Comparison of ENCODE assay signal across 8 cellular contexts in the genomic region with DNA sequence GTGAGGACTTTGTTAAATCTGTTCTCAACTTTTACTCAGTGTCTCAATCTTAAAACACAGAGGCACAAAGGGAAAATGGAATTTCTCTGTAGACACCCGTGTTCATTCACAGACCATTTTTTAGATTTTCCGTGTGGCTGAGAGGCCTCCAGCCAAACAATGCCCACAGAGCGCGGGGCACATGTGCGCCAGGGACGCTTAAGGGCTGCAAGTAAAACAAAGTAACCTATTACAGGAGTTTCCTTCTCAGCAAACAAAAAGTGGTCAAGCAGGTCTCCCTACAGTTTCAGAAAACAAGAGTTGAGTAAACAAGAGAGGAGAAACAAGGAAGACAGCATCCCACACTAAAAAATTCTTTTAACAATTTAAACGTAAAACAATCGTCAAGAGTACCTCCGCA.
A peak's percentile ranks its signal among the peaks of the same experiment; 100 is the strongest.
DNase-seq lines count a peak whose midpoint lies in the region; TF ChIP-seq lines count a peak whose summit lies in the region.

No MANE protein-coding gene starts in this region.

- DNase-seq in SHP77 (lab: John Stamatoyannopoulos, UW) (peak; percentile 37 to 40), SHP77 treated with DMSO at 0.1 percent for 48 hours (lab: John Stamatoyannopoulos, UW) (no peak), NCI-H1417 treated with DMSO at 0.1 percent for 48 hours (lab: John Stamatoyannopoulos, UW) (peak; percentile 50), spleen (no peak), occipital lobe (lab: John Stamatoyannopoulos, UW) (no peak), cerebellar nuclear complex (lab: John Stamatoyannopoulos, UW) (no peak)

- H3K4me3 ChIP-seq in iPS-18c (ENCODE audit: insufficient read depth, low read depth, low read length) (peak overlapping the region; percentile 71), spleen (peak overlapping the region; percentile 10 to 82 (median 52))

- TF ChIP-seq POLR2A in spleen (IDR thresholded peaks at IDR 0.05) = no peak

- peaks cover 0 to 15% (median 0%) of the 10 kb centered on the region in 7 donors for H3K27me3 ChIP-seq in spleen (replicated peaks in 1 of 7)

- 24 to 34% (median 25%) methylated on average over 9 of the region's 9 CpGs for WGBS in spleen, 5 donors

- TF ChIP-seq CTCF in spleen (IDR thresholded peaks at IDR 0.05 in 8 of 11, conservative IDR thresholded peaks at IDR 0.05 in 3 of 11) = no peak

- H3K4me1 Mint-ChIP-seq in activated naive CD8-positive, alpha-beta T cell (ENCODE audit: low read depth) = peaks cover 28% of the 10 kb centered on the region

- peaks cover 7% of the 10 kb centered on the region for H3K36me3 Mint-ChIP-seq in activated naive CD8-positive, alpha-beta T cell

- no peaks in the 10 kb centered on the region for H3K36me3 ChIP-seq in spleen

- peak overlapping the region; percentile 61 to 93 (median 86) for H3K27ac ChIP-seq in spleen

- peaks cover 31% of the 10 kb centered on the region for H3K27me3 Mint-ChIP-seq in activated naive CD8-positive, alpha-beta T cell

- intact Hi-C loops in spleen (cut with DNase I; ENCODE audit: low total_unique reads) = no loop called here

- H3K4me3 Mint-ChIP-seq in activated naive CD8-positive, alpha-beta T cell = peak overlapping the region; percentile 76

- H3K9me3 ChIP-seq in iPS-18c (ENCODE audit: control insufficient read depth, insufficient read depth, low read length) (no peaks in the 10 kb centered on the region), spleen (no peaks in the 10 kb centered on the region)

- H3K27ac Mint-ChIP-seq in activated naive CD8-positive, alpha-beta T cell = peak overlapping the region; percentile 66

- no peaks in the 10 kb centered on the region for H3K9me3 Mint-ChIP-seq in activated naive CD8-positive, alpha-beta T cell (ENCODE audit: low read depth)

- H3K4me1 ChIP-seq in spleen = peaks cover 21 to 74% (median 47%) of the 10 kb centered on the region in 6 donors

Comparison
In these comparisons a context has a peak if more than half of its experiments do, and no peak if none do; other contexts are left out.
1. DNase-seq: peak in SHP77 (2 of 2) and NCI-H1417 treated with DMSO at 0.1 percent for 48 hours (single experiment); none in SHP77 treated with DMSO at 0.1 percent for 48 hours (single experiment), spleen (single experiment), occipital lobe (single experiment) and cerebellar nuclear complex (0 of 2).